18 cellular contexts compared by ENCODE assay signal in the genomic region with DNA sequence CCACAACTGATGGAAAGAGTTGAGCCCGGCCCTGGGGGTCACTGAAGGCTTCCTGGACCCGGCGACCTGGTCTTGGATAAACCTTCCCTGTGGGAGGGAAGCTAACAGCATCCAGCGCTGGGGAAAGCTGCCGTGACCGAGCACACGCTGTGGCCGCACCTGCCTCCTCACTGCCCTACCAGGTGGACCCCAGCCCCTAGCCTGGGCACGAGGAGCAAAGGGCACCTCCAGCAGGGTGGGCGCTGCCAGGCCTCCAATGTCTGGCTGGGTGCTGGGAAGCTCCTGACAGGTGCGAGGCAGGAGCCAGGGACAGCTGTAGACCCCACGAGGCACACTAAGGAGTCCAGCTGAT. TPM values are rescaled to one million over a fixed set of nuclear protein-coding genes. Genes with fewer than 3 reads are reported as not detected.
A peak's percentile ranks its signal among the peaks of the same experiment; 100 is the strongest.
DNase-seq lines count a peak whose midpoint lies in the region; ATAC-seq, FAIRE-seq and TF ChIP-seq lines count a peak whose summit lies in the region.
"Had no signal": no experiment of that assay in that cellular context is flagged by ENCODE, and none has a peak within 500 bp of the region (broad histone marks: within the 10 kb centered on the region; RNA-seq: fewer than 3 reads in every experiment).

No MANE protein-coding gene starts in this region.

- no peak overlapping the region for H3K4me3 Mint-ChIP-seq in activated T-helper 1 cell treated with anti-CD3 and anti-CD28 coated beads, Interleukin-12 subunit alpha, Interleukin-12 subunit beta, Interleukin-2, Interleukin-4 antibody, amounts not matched to agents 30 ng/mL and 10 ng/mL and 1 ng/mL, durations not matched to agents 14 hours and 24 hours and 36 hours
- H3K4me3 Mint-ChIP-seq: B cell; CD14-positive monocyte; CD8-positive, alpha-beta T cell; HFFc6 had no signal

- peaks cover 33% of the 10 kb centered on the region for H3K4me1 Mint-ChIP-seq in activated T-helper 1 cell treated with anti-CD3 and anti-CD28 coated beads, Interleukin-12 subunit alpha, Interleukin-12 subunit beta, Interleukin-2, Interleukin-4 antibody, amounts not matched to agents 30 ng/mL and 10 ng/mL and 1 ng/mL, durations not matched to agents 14 hours and 24 hours and 36 hours (ENCODE audit: low read depth)

- H3K9me3 Mint-ChIP-seq in activated T-helper 1 cell treated with anti-CD3 and anti-CD28 coated beads, Interleukin-12 subunit alpha, Interleukin-12 subunit beta, Interleukin-2, Interleukin-4 antibody, amounts not matched to agents 30 ng/mL and 10 ng/mL and 1 ng/mL, durations not matched to agents 14 hours and 24 hours and 36 hours: no peaks in the 10 kb centered on the region
- H3K9me3 Mint-ChIP-seq: CD8-positive, alpha-beta T cell; HFFc6 had no signal

- peak overlapping the region; percentile 53 to 70 for H3K27ac ChIP-seq in liver (ENCODE audit: low read depth in 1 of 2, low read length in 2 of 2)
- no peak overlapping the region for H3K27ac ChIP-seq in HepG2 (ENCODE audit: extremely low read length, insufficient read depth, low read length)
- H3K27ac ChIP-seq in caudate nucleus (ENCODE audit: low read depth, low read length): peak overlapping the region; percentile 6
- H3K27ac ChIP-seq in pancreas: peak overlapping the region in 1 of 4 donors; percentile 36

- H3K27me3 ChIP-seq in liver (ENCODE audit: control insufficient read depth in 4 of 4, insufficient read depth in 4 of 4, low read length in 3 of 4) (no peaks in the 10 kb centered on the region), HepG2 (ENCODE audit: control insufficient read depth in 1 of 2, insufficient read depth in 2 of 2, low read length in 2 of 2) (no peaks in the 10 kb centered on the region), pancreas (no peaks in the 10 kb centered on the region)

- H3K4me1 ChIP-seq in liver (ENCODE audit: control insufficient read depth in 4 of 4, insufficient read depth in 4 of 4, low read length in 3 of 4): peaks cover 15 to 42% (median 32%) of the 10 kb centered on the region in 4 donors
- peaks cover 9% of the 10 kb centered on the region; the same call in 1 of the 2 replicates for H3K4me1 ChIP-seq in HepG2 (ENCODE audit: insufficient read depth, low read length)
- H3K4me1 ChIP-seq in pancreas: peaks cover 24 to 31% (median 24%) of the 10 kb centered on the region in 3 donors

- H3K9ac ChIP-seq in liver (ENCODE audit: low read depth in 1 of 2, low read length in 2 of 2) (no peak overlapping the region), HepG2 (ENCODE audit: insufficient read depth, low read depth, low read length) (no peak overlapping the region)

- H3K9me3 ChIP-seq in liver (ENCODE audit: control insufficient read depth in 4 of 4, low read length in 3 of 4): no peaks in the 10 kb centered on the region
- H3K9me3 ChIP-seq in HepG2 (ENCODE audit: low read length): no peaks in the 10 kb centered on the region
- no peaks in the 10 kb centered on the region for H3K9me3 ChIP-seq in pancreas

- WGBS in liver: 57% methylated on average over 12 of the region's 12 CpGs
- 96% methylated on average over 7 of the region's 12 CpGs for WGBS in HepG2 (ENCODE audit: low lambda C conversion rate)
- WGBS in pancreas, 2 donors: 42 to 48% methylated on average over 12 of the region's 12 CpGs

- in situ Hi-C loops in HepG2 (cut with HindIII; ENCODE audit: extremely low pct_ligation_motif_present, low pct_unique_long_range_greater_than_20kb): no loop called here

- BruUV-seq in HepG2 (replicated peaks; lab: Mats Ljungman, UMichigan): no TSS peak

- H3K36me3 ChIP-seq in liver (ENCODE audit: control insufficient read depth in 4 of 4, insufficient read depth in 3 of 4, low read depth in 1 of 4, low read length in 3 of 4) (peaks cover 5 to 24% (median 12%) of the 10 kb centered on the region in 4 donors), HepG2 (replicated peaks in 1 of 2; ENCODE audit: control insufficient read depth in 1 of 2, insufficient read depth in 2 of 2, low read length in 2 of 2) (peaks cover 14 to 30% of the 10 kb centered on the region in 2 experiments; a peak in 4 of 5 replicates), pancreas (peaks cover 0 to 28% (median 0%) of the 10 kb centered on the region in 3 donors)

- peaks cover 26% of the 10 kb centered on the region for H3K79me2 ChIP-seq in HepG2 (ENCODE audit: insufficient read depth, low read length)

- no peaks in the 10 kb centered on the region for H3K27me3 Mint-ChIP-seq in activated T-helper 1 cell treated with anti-CD3 and anti-CD28 coated beads, Interleukin-12 subunit alpha, Interleukin-12 subunit beta, Interleukin-2, Interleukin-4 antibody, amounts not matched to agents 30 ng/mL and 10 ng/mL and 1 ng/mL, durations not matched to agents 14 hours and 24 hours and 36 hours (ENCODE audit: insufficient read depth)
- H3K27me3 Mint-ChIP-seq: B cell had no signal

- no peak overlapping the region for H2AFZ ChIP-seq in HepG2 (ENCODE audit: low read length)

- ATAC-seq in HepG2 (no peak), pancreas (peak in 3 of 4 donors; percentile 8 to 12 (median 11)), GM21526 (IDR thresholded peaks at IDR 0.05; ENCODE audit: low FRiP score, unreplicated experiment) (no peak)
- ATAC-seq: CD8-positive, alpha-beta T cell had no signal

- H3K36me3 Mint-ChIP-seq in activated T-helper 1 cell treated with anti-CD3 and anti-CD28 coated beads, Interleukin-12 subunit alpha, Interleukin-12 subunit beta, Interleukin-2, Interleukin-4 antibody, amounts not matched to agents 30 ng/mL and 10 ng/mL and 1 ng/mL, durations not matched to agents 14 hours and 24 hours and 36 hours (ENCODE audit: low read depth): peaks cover 21% of the 10 kb centered on the region

- TF ChIP-seq CTCF in liver (IDR thresholded peaks at IDR 0.05; ENCODE audit: low read depth, low read length, missing input control): no peak
- no peak for TF ChIP-seq CTCF in HepG2 (CRISPR knock-in tag; IDR thresholded peaks at IDR 0.05)
- TF ChIP-seq CTCF in pancreas (IDR thresholded peaks at IDR 0.05): no peak

- CTCF ChIA-PET in HepG2 (lab: Yijun Ruan, JAX; ENCODE audit: low intra/inter-chr PET ratio, low total read pairs): no interaction called here

- POLR2A ChIA-PET in HepG2 (lab: Yijun Ruan, JAX): interaction anchor here (1.3 to 1.8 kb wide), 3 partner anchors 9 to 17 kb away, joined by 3 to 9 read pairs (median 4); partner anchors contain the start of gene GRPEL1

- no peak overlapping the region for H3K4me2 ChIP-seq in HepG2 (ENCODE audit: low read depth, low read length)

- intact Hi-C loops in HepG2 (cut with micrococcal nuclease; ENCODE audit: unreplicated experiment) (no loop called here), pancreas (cut with DNase I) (no loop called here)
- intact Hi-C loops in activated T-helper 1 cell treated with anti-CD3 and anti-CD28 coated beads, Interleukin-12 subunit alpha, Interleukin-12 subunit beta, Interleukin-2, Interleukin-4 antibody, amounts not matched to agents 30 ng/mL and 10 ng/mL and 1 ng/mL, durations not matched to agents 14 hours and 24 hours and 36 hours (cut with micrococcal nuclease): no loop called here

- no peak overlapping the region for H3K27ac Mint-ChIP-seq in activated T-helper 1 cell treated with anti-CD3 and anti-CD28 coated beads, Interleukin-12 subunit alpha, Interleukin-12 subunit beta, Interleukin-2, Interleukin-4 antibody, amounts not matched to agents 30 ng/mL and 10 ng/mL and 1 ng/mL, durations not matched to agents 14 hours and 24 hours and 36 hours
- H3K27ac Mint-ChIP-seq: B cell; CD8-positive, alpha-beta T cell; HFFc6 had no signal

- no peak for DNase-seq in HepG2 (ENCODE audit: low spot score)
- no peak for DNase-seq in caudate nucleus (lab: John Stamatoyannopoulos, UW)
- DNase-seq in pancreas: no peak
- DNase-seq in activated T-helper 1 cell treated with anti-CD3 and anti-CD28 coated beads, Interleukin-12 subunit alpha, Interleukin-12 subunit beta, Interleukin-2, Interleukin-4 antibody, amounts not matched to agents 30 ng/mL and 10 ng/mL and 1 ng/mL, durations not matched to agents 14 hours and 24 hours and 36 hours (ENCODE audit: low spot score): no peak
- no peak for DNase-seq in stimulated activated naive CD4-positive, alpha-beta T cell treated with Interleukin-2 at 50 U/mL for 16 hours (lab: John Stamatoyannopoulos, UW)
- DNase-seq: CD8-positive, alpha-beta T cell; COR-L47; DND-41; GF-D8; HCEC 1CT; HFFc6 had no signal

- no peak for TF ChIP-seq EP300 in HepG2 (IDR thresholded peaks at IDR 0.05; ENCODE audit: low read depth in 2 of 2, low read length in 2 of 2)
- TF ChIP-seq EP300 in HepG2 (CRISPR knock-in tag; IDR thresholded peaks at IDR 0.05; ENCODE audit: borderline replicate concordance): no peak

- no peak for TF ChIP-seq RAD21 in liver (IDR thresholded peaks at IDR 0.05)
- TF ChIP-seq RAD21 in HepG2 (CRISPR knock-in tag; IDR thresholded peaks at IDR 0.05): no peak

- H3K4me3 ChIP-seq in liver (ENCODE audit: low read depth in 1 of 3, low read length in 3 of 3) (no peak overlapping the region), HepG2 (replicated peaks in 1 of 3; ENCODE audit: insufficient read depth in 1 of 3, low read depth in 2 of 3, low read length in 3 of 3) (no peak overlapping the region), pancreas (no peak overlapping the region)

- 0 out of 2 replicates have a peak, but pooled peaks cover 13% of the 10 kb centered on the region for H4K20me1 ChIP-seq in HepG2 (ENCODE audit: insufficient read depth, low read length)

- TF ChIP-seq POLR2A in HepG2 (IDR thresholded peaks at IDR 0.05; ENCODE audit: insufficient read depth in 1 of 2, low read depth in 2 of 2, low read length in 2 of 2): no peak

- no peak for FAIRE-seq in HepG2 (lab: Jason Lieb, UNC)
- no peak for FAIRE-seq in pancreas (lab: Jason Lieb, UNC)
- FAIRE-seq: A204.1, GM19239, HTR-8/SVneo had no signal

RNA-seq across cellular contexts. Expression of gene TADA2B, which starts 7.9 kb away (rescaled TPM):
- total RNA-seq in liver (10 to 100 TPM; 12.8 to 13.8 TPM), HepG2 (2016; rRNA removed; fragmentation: Illumina TruSeq; extraction: Trizol) (8.6 and 8.9 TPM in 2 replicates), pancreas (10 to 100 TPM; 14.0 to 26.2 (median 19.7) TPM)
- polyA plus RNA-seq in liver (10 to 100 TPM in 1 of 2 donors, 1 to 10 TPM in 1; 3.6 to 12.5 TPM), HepG2 (2011; rRNA removed) (4.6 and 5.1 TPM in 2 replicates), pancreas (10 to 100 TPM in 1 of 2 donors, 1 to 10 TPM in 1; 9.6 to 11.0 TPM)
- 2.2 and 3.1 TPM in 2 replicates for total RNA-seq in HepG2 (2016; cell fraction: cytosol; rRNA removed; fragmentation: Illumina TruSeq; extraction: Trizol; ENCODE audit: low read depth)
- total RNA-seq in HepG2 (2016; cell fraction: insoluble cytoplasmic fraction; rRNA removed; fragmentation: Illumina TruSeq; extraction: Trizol): 7.2 and 8.0 TPM in 2 replicates
- 11.2 and 13.1 TPM in 2 replicates for total RNA-seq in HepG2 (2016; cell fraction: membrane; rRNA removed; fragmentation: Illumina TruSeq; extraction: Trizol)
- 5.6 and 5.9 TPM in 2 replicates for total RNA-seq in HepG2 (2016; cell fraction: nucleus; rRNA removed; fragmentation: Illumina TruSeq; extraction: Trizol)
- 5.0 and 5.2 TPM in 2 replicates for polyA plus RNA-seq in HepG2 (2011; cell fraction: cytosol; rRNA removed)
- 5.8 and 6.6 TPM in 2 replicates for polyA plus RNA-seq in HepG2 (2011; cell fraction: nucleus; rRNA removed)
- 8.0 and 9.4 TPM in 2 replicates for polyA plus RNA-seq in HepG2 (2012)
- 2.2 and 2.7 TPM in 2 replicates for polyA plus RNA-seq in HepG2 (2016; cell fraction: cytosol; fragmentation: Illumina TruSeq; extraction: Trizol; ENCODE audit: low read depth)
- polyA plus RNA-seq in HepG2 (2016; cell fraction: insoluble cytoplasmic fraction; fragmentation: Illumina TruSeq; extraction: Trizol; ENCODE audit: low read depth): 10.4 and 13.0 TPM in 2 replicates
- 8.6 and 9.7 TPM in 2 replicates for polyA plus RNA-seq in HepG2 (2016; cell fraction: membrane; fragmentation: Illumina TruSeq; extraction: Trizol; ENCODE audit: low read depth)
- 10.6 and 12.8 TPM in 2 replicates for polyA plus RNA-seq in HepG2 (2016; cell fraction: nucleus; fragmentation: Illumina TruSeq; extraction: Trizol; ENCODE audit: insufficient read depth, low read depth)
- polyA minus RNA-seq in HepG2 (2011; rRNA and poly(A)+ RNA removed; ENCODE audit: low replicate concordance): 6.9 and 14.2 TPM in 2 replicates
- 3.9 and 5.1 TPM in 2 replicates for polyA minus RNA-seq in HepG2 (2011; cell fraction: cytosol; rRNA and poly(A)+ RNA removed)
- 5.9 and 6.6 TPM in 2 replicates for polyA minus RNA-seq in HepG2 (2011; cell fraction: nucleus; rRNA and poly(A)+ RNA removed)
- total RNA-seq in activated T-helper 1 cell treated with anti-CD3 and anti-CD28 coated beads, Interleukin-12 subunit alpha, Interleukin-12 subunit beta, Interleukin-2, Interleukin-4 antibody, amounts not matched to agents 30 ng/mL and 10 ng/mL and 1 ng/mL, durations not matched to agents 14 hours and 24 hours and 36 hours: 15.2 and 16.8 TPM in 2 replicates

RNA-seq across cellular contexts. Expression of gene GRPEL1, which starts 16.7 kb away (rescaled TPM):
- total RNA-seq in liver (10 to 100 TPM in 1 of 2 donors, 1 to 10 TPM in 1; 9.8 to 35.2 TPM), HepG2 (2016; rRNA removed; fragmentation: Illumina TruSeq; extraction: Trizol) (141 and 213 TPM in 2 replicates), pancreas (10 to 100 TPM in 5 of 6 donors, 1 to 10 TPM in 1; 9.5 to 15.6 (median 11.3) TPM)
- polyA plus RNA-seq in liver (10 to 100 TPM; 45.2 to 98.1 TPM), HepG2 (2011; rRNA removed) (27.2 and 32.3 TPM in 2 replicates), pancreas (10 to 100 TPM in 1 of 2 donors, 1 to 10 TPM in 1; 7.7 to 13.5 TPM)
- total RNA-seq in HepG2 (2016; cell fraction: cytosol; rRNA removed; fragmentation: Illumina TruSeq; extraction: Trizol; ENCODE audit: low read depth): 24.3 and 28.6 TPM in 2 replicates
- 139 and 219 TPM in 2 replicates for total RNA-seq in HepG2 (2016; cell fraction: insoluble cytoplasmic fraction; rRNA removed; fragmentation: Illumina TruSeq; extraction: Trizol)
- 37.5 and 43.6 TPM in 2 replicates for total RNA-seq in HepG2 (2016; cell fraction: membrane; rRNA removed; fragmentation: Illumina TruSeq; extraction: Trizol)
- total RNA-seq in HepG2 (2016; cell fraction: nucleus; rRNA removed; fragmentation: Illumina TruSeq; extraction: Trizol): 48.8 and 49.5 TPM in 2 replicates
- polyA plus RNA-seq in HepG2 (2011; cell fraction: cytosol; rRNA removed): 30.3 and 39.4 TPM in 2 replicates
- 12.6 and 17.4 TPM in 2 replicates for polyA plus RNA-seq in HepG2 (2011; cell fraction: nucleus; rRNA removed)
- polyA plus RNA-seq in HepG2 (2012): 52.6 and 70.0 TPM in 2 replicates
- polyA plus RNA-seq in HepG2 (2016; cell fraction: cytosol; fragmentation: Illumina TruSeq; extraction: Trizol; ENCODE audit: low read depth): 28.9 and 31.1 TPM in 2 replicates
- polyA plus RNA-seq in HepG2 (2016; cell fraction: insoluble cytoplasmic fraction; fragmentation: Illumina TruSeq; extraction: Trizol; ENCODE audit: low read depth): 220 and 231 TPM in 2 replicates
- 28.9 and 29.2 TPM in 2 replicates for polyA plus RNA-seq in HepG2 (2016; cell fraction: membrane; fragmentation: Illumina TruSeq; extraction: Trizol; ENCODE audit: low read depth)
- 73.7 and 88.9 TPM in 2 replicates for polyA plus RNA-seq in HepG2 (2016; cell fraction: nucleus; fragmentation: Illumina TruSeq; extraction: Trizol; ENCODE audit: insufficient read depth, low read depth)
- polyA minus RNA-seq in HepG2 (2011; rRNA and poly(A)+ RNA removed; ENCODE audit: low replicate concordance): 23.2 and 27.5 TPM in 2 replicates
- 19.1 and 25.1 TPM in 2 replicates for polyA minus RNA-seq in HepG2 (2011; cell fraction: cytosol; rRNA and poly(A)+ RNA removed)
- 36.8 and 50.7 TPM in 2 replicates for polyA minus RNA-seq in HepG2 (2011; cell fraction: nucleus; rRNA and poly(A)+ RNA removed)
- 106 and 115 TPM in 2 replicates for total RNA-seq in activated T-helper 1 cell treated with anti-CD3 and anti-CD28 coated beads, Interleukin-12 subunit alpha, Interleukin-12 subunit beta, Interleukin-2, Interleukin-4 antibody, amounts not matched to agents 30 ng/mL and 10 ng/mL and 1 ng/mL, durations not matched to agents 14 hours and 24 hours and 36 hours

Comparison
In these comparisons a context has a peak if more than half of its experiments do, and no peak if none do; other contexts are left out.
1. ATAC-seq: peak in pancreas (3 of 4); none in HepG2 (single experiment) and GM21526 (single experiment).